Comparison of ENCODE assay signal across 9 cellular contexts in genomic region chr3:23055733-23056376, GRCh38.
A peak's percentile ranks its signal among the peaks of the same experiment; 100 is the strongest.
DNase-seq lines count a peak whose midpoint lies in the region; ATAC-seq, FAIRE-seq and TF ChIP-seq lines count a peak whose summit lies in the region.
"Had no signal": no experiment of that assay in that cellular context is flagged by ENCODE, and none has a peak within 500 bp of the region (broad histone marks: within the 10 kb centered on the region; RNA-seq: fewer than 3 reads in every experiment).

No MANE protein-coding gene starts in this region.

- FAIRE-seq in bronchial epithelial cell (lab: Jason Lieb, UNC) = no peak

- POLR2A ChIA-PET in WTC11 (lab: Charles Lee) = no interaction called here

- WGBS in suprapubic skin = 76% methylated on average over 2 of the region's 2 CpGs

- H3K9me3 Mint-ChIP-seq in WTC11 = peaks cover 18% of the 10 kb centered on the region
- peaks cover 0 to 7% of the 10 kb centered on the region in 2 donors for H3K9me3 Mint-ChIP-seq in effector memory CD8-positive, alpha-beta T cell

- peaks cover 2% of the 10 kb centered on the region; the same call in 1 of the 2 replicates for H3K4me1 Mint-ChIP-seq in WTC11
- H3K4me1 Mint-ChIP-seq in effector memory CD8-positive, alpha-beta T cell (ENCODE audit: low read depth in 2 of 2) = no peaks in the 10 kb centered on the region

- TF ChIP-seq CTCF in AG10803 (conservative IDR thresholded peaks at IDR 0.05; ENCODE audit: low read length) (no peak), bronchial epithelial cell (IDR thresholded peaks at IDR 0.05; ENCODE audit: insufficient read depth, low read length, severe bottlenecking) (no peak), WTC11 (IDR thresholded peaks at IDR 0.05) (no peak), suprapubic skin (IDR thresholded peaks at IDR 0.05) (no peak), BE2C (IDR thresholded peaks at IDR 0.05; ENCODE audit: low read depth, low read length) (no peak)

- peaks cover 4% of the 10 kb centered on the region for H3K27me3 Mint-ChIP-seq in WTC11 (ENCODE audit: low read depth)
- no peaks in the 10 kb centered on the region for H3K27me3 Mint-ChIP-seq in effector memory CD8-positive, alpha-beta T cell

- H3K27ac Mint-ChIP-seq in WTC11 = no peak overlapping the region
- no peak overlapping the region for H3K27ac Mint-ChIP-seq in effector memory CD8-positive, alpha-beta T cell

- H3K36me3 ChIP-seq in bronchial epithelial cell (ENCODE audit: control insufficient read depth, insufficient read depth, low read length) (no peaks in the 10 kb centered on the region), suprapubic skin (no peaks in the 10 kb centered on the region), BE2C (no peaks in the 10 kb centered on the region)

- ATAC-seq in GM19328 (IDR thresholded peaks at IDR 0.05; ENCODE audit: unreplicated experiment) (peak; percentile 79), HG03159 (IDR thresholded peaks at IDR 0.05; ENCODE audit: unreplicated experiment) (peak; percentile 73), WTC11 (no peak)
- no peak for ATAC-seq in effector memory CD8-positive, alpha-beta T cell (replicated peaks)

- H3K27ac ChIP-seq in suprapubic skin = no peak overlapping the region

- H3K27me3 ChIP-seq in bronchial epithelial cell (ENCODE audit: control insufficient read depth, insufficient read depth, low read length) (no peaks in the 10 kb centered on the region), suprapubic skin (no peaks in the 10 kb centered on the region), BE2C (no peaks in the 10 kb centered on the region)

- TF ChIP-seq EP300 in suprapubic skin (IDR thresholded peaks at IDR 0.05) = no peak

- H3K9me3 ChIP-seq in suprapubic skin (no peaks in the 10 kb centered on the region), BE2C (no peaks in the 10 kb centered on the region)

- DNase-seq in AG10803 (ENCODE audit: low read depth) (peak; percentile 91), bronchial epithelial cell (ENCODE audit: low read depth) (peak; percentile 88), WTC11 (ENCODE audit: low spot score) (no peak), suprapubic skin (ENCODE audit: low spot score in 2 of 2) (no peak), BE2C (no peak)
- DNase-seq in effector memory CD8-positive, alpha-beta T cell = no peak
- DNase-seq: NCI-H2081 had no signal

- peaks cover 4% of the 10 kb centered on the region; the same call in 1 of the 2 replicates for H3K36me3 Mint-ChIP-seq in WTC11
- no peaks in the 10 kb centered on the region for H3K36me3 Mint-ChIP-seq in effector memory CD8-positive, alpha-beta T cell (ENCODE audit: insufficient read depth)

- H3K4me3 Mint-ChIP-seq in WTC11 = no peak overlapping the region
- H3K4me3 Mint-ChIP-seq in effector memory CD8-positive, alpha-beta T cell = no peak overlapping the region

- H3K4me1 ChIP-seq in suprapubic skin (no peaks in the 10 kb centered on the region), BE2C (no peaks in the 10 kb centered on the region)

- CTCF ChIA-PET in WTC11 (lab: Charles Lee) = no interaction called here

- TF ChIP-seq POLR2A in suprapubic skin (IDR thresholded peaks at IDR 0.05) = no peak

- H3K4me3 ChIP-seq in AG10803 (ENCODE audit: low read length) (no peak overlapping the region), bronchial epithelial cell (ENCODE audit: low read depth, low read length) (no peak overlapping the region), suprapubic skin (no peak overlapping the region), BE2C (ENCODE audit: low read depth, low read length) (no peak overlapping the region)

TF ChIP-seq in WTC11, 78 proteins besides CTCF, POLR2A, EP300 and RAD21 (continues in another document):
- TF ChIP-seq ZNF532 (CRISPR knock-in tag; IDR thresholded peaks at IDR 0.05; ENCODE audit: borderline replicate concordance) (no peak), NFATC4 (CRISPR knock-in tag; IDR thresholded peaks at IDR 0.05) (no peak), FOXK1 (CRISPR knock-in tag; IDR thresholded peaks at IDR 0.05) (no peak), EMX1 (CRISPR knock-in tag; IDR thresholded peaks at IDR 0.05) (no peak), E2F5 (CRISPR knock-in tag; IDR thresholded peaks at IDR 0.05) (no peak), NFE2L1 (CRISPR knock-in tag; IDR thresholded peaks at IDR 0.05) (no peak), ATF2 (CRISPR knock-in tag; IDR thresholded peaks at IDR 0.05; ENCODE audit: borderline replicate concordance, low read depth) (no peak), ESRRA (CRISPR knock-in tag; IDR thresholded peaks at IDR 0.05; ENCODE audit: borderline replicate concordance) (no peak), GABPB1 (CRISPR knock-in tag; IDR thresholded peaks at IDR 0.05) (no peak), AR (CRISPR knock-in tag; IDR thresholded peaks at IDR 0.05) (no peak), ELF4 (CRISPR knock-in tag; IDR thresholded peaks at IDR 0.05; ENCODE audit: low read depth) (no peak)

Comparison
In these comparisons a context has a peak if more than half of its experiments do, and no peak if none do; other contexts are left out.
1. DNase-seq: peak in AG10803 (single experiment) and bronchial epithelial cell (single experiment); none in WTC11 (single experiment), suprapubic skin (0 of 2), effector memory CD8-positive, alpha-beta T cell (0 of 3) and BE2C (single experiment).
2. ATAC-seq: peak in GM19328 (single experiment) and HG03159 (single experiment); none in WTC11 (single experiment) and effector memory CD8-positive, alpha-beta T cell (single experiment).